Comparison of ENCODE assay signal across 8 cellular contexts in genomic region chr19:13022859-13023636, GRCh38. TPM values are rescaled to one million over a fixed set of nuclear protein-coding genes. Genes with fewer than 3 reads are reported as not detected.
DNase-seq lines count a peak whose midpoint lies in the region; ATAC-seq, FAIRE-seq and TF ChIP-seq lines count a peak whose summit lies in the region.

No MANE protein-coding gene starts in this region.

- 54% methylated on average over 30 of the region's 30 CpGs for WGBS in A549 (ENCODE audit: missing lambda C conversion rate)
- 3% methylated on average over 21 of the region's 30 CpGs for WGBS in hepatocyte (ENCODE audit: low lambda C conversion rate, missing lambda C conversion rate)

- peaks cover 6% of the 10 kb centered on the region for H4K20me1 ChIP-seq in hepatocyte (ENCODE audit: insufficient read depth, poor library complexity, severe bottlenecking)

- in situ Hi-C loops in gastrocnemius medialis (cut with MboI; ENCODE audit: low sequenced_read_pairs in 4 of 4): no loop called here

- POLR2A ChIA-PET in A549 (lab: Yijun Ruan, JAX): no interaction called here

- H2AFZ ChIP-seq in hepatocyte: no peak overlapping the region

- no peak for ATAC-seq in A549
- ATAC-seq in gastrocnemius medialis: peak; percentile 64 to 71
- no peak for ATAC-seq in GM21367 (IDR thresholded peaks at IDR 0.05; ENCODE audit: unreplicated experiment)

- no peak for TF ChIP-seq CTCF in A549 (IDR thresholded peaks at IDR 0.05)
- TF ChIP-seq CTCF in GM12864 (IDR thresholded peaks at IDR 0.05; ENCODE audit: low read depth, low read length, missing control alignments): no peak
- TF ChIP-seq CTCF in hepatocyte (IDR thresholded peaks at IDR 0.05; ENCODE audit: poor library complexity): no peak
- TF ChIP-seq CTCF in gastrocnemius medialis (IDR thresholded peaks at IDR 0.05 in 4 of 5, conservative IDR thresholded peaks at IDR 0.05 in 1 of 5): peak in 2 of 5 experiments; percentile 29 to 34

- H3K4me1 ChIP-seq in A549 (peaks cover 19% of the 10 kb centered on the region), hepatocyte (ENCODE audit: insufficient read depth) (peaks cover 47% of the 10 kb centered on the region), gastrocnemius medialis (peaks cover 77 to 91% of the 10 kb centered on the region in 2 donors)

- TF ChIP-seq EP300 in A549 (IDR thresholded peaks at IDR 0.05): no peak

- H3K27me3 ChIP-seq in hepatocyte: peaks cover 92% of the 10 kb centered on the region
- no peaks in the 10 kb centered on the region for H3K27me3 ChIP-seq in gastrocnemius medialis

- peaks cover 39% of the 10 kb centered on the region for H3K79me2 ChIP-seq in hepatocyte

- H3K9me2 ChIP-seq in hepatocyte (replicated peaks; ENCODE audit: insufficient read depth): no peaks in the 10 kb centered on the region

- CTCF ChIA-PET in A549 (lab: Yijun Ruan, JAX): interaction anchor here (1.1 to 2.3 kb wide), 5 partner anchors 10 to 71 kb away, joined by 3 to 12 read pairs (median 5); no protein-coding TSS in a partner anchor

- intact Hi-C loops in gastrocnemius medialis (cut with DNase I; ENCODE audit: low total_unique reads): loop anchor here (5.0 kb wide), 1 partner anchor 1036 kb away; no protein-coding TSS in a partner anchor

- H3K36me3 ChIP-seq in hepatocyte (replicated peaks; ENCODE audit: insufficient read depth, low read depth) (no peaks in the 10 kb centered on the region), gastrocnemius medialis (no peaks in the 10 kb centered on the region)

- TF ChIP-seq RAD21 in A549 (conservative IDR thresholded peaks at IDR 0.05 in 1 of 2, IDR thresholded peaks at IDR 0.05 in 1 of 2): no peak

- TF ChIP-seq POLR2A in A549 (IDR thresholded peaks at IDR 0.05; ENCODE audit: low read length) (no peak), gastrocnemius medialis (IDR thresholded peaks at IDR 0.05) (peak in 1 of 2 donors; percentile 13)

- peak overlapping the region; percentile 36 for H3K4me3 ChIP-seq in A549
- peak overlapping the region; percentile 36 for H3K4me3 ChIP-seq in GM12864 (ENCODE audit: low read depth, low read length)
- H3K4me3 ChIP-seq in hepatocyte: peak overlapping the region; percentile 8
- peak overlapping the region; percentile 41 to 55 (median 51) for H3K4me3 ChIP-seq in gastrocnemius medialis

- no peak for FAIRE-seq in A549 (lab: Jason Lieb, UNC)

- H3K9me3 ChIP-seq in A549 (no peaks in the 10 kb centered on the region), hepatocyte (ENCODE audit: low read depth) (no peaks in the 10 kb centered on the region), gastrocnemius medialis (no peaks in the 10 kb centered on the region)

- H3K4me2 ChIP-seq in A549: peak overlapping the region; percentile 81
- peak overlapping the region; percentile 81 for H3K4me2 ChIP-seq in hepatocyte

- H3K27ac ChIP-seq in A549 (peak overlapping the region in 1 of 2 experiments; percentile 58; a peak in 3 of 6 replicates), hepatocyte (peak overlapping the region; percentile 89), gastrocnemius medialis (peak overlapping the region; percentile 97 to 100 (median 99))

- DNase-seq in A549 (ENCODE audit: low read depth in 1 of 2, low spot score in 1 of 2) (peak in 1 of 2 experiments; percentile 25), GM12864 (ENCODE audit: low read depth) (no peak), NCI-H226 (peak; percentile 79), astrocyte of the hippocampus (ENCODE audit: low read depth, low spot score) (peak; percentile 95), hepatocyte (ENCODE audit: low spot score) (peak; percentile 78), gastrocnemius medialis (peak; percentile 82 to 91), NAMALWA (ENCODE audit: low spot score) (no peak)

TF ChIP-seq in A549, 52 proteins besides CTCF, POLR2A, EP300 and RAD21:
- TF ChIP-seq MAX (IDR thresholded peaks at IDR 0.05): 0 out of 2 replicates have a peak, but pooled peaks have one; percentile 23
- no peak for TF ChIP-seq EHMT2 (IDR thresholded peaks at IDR 0.05; ENCODE audit: low read depth)

RNA-seq across cellular contexts. Expression of gene NFIX, which starts 27.8 kb away (rescaled TPM):
- polyA plus RNA-seq in A549 (2011; rRNA removed): 0.52 and 1.0 TPM in 2 replicates
- 1.1 and 1.5 TPM in 2 replicates for polyA plus RNA-seq in A549 (2012; cell fraction: cytosol; rRNA removed)
- 1.5 and 2.0 TPM in 2 replicates for polyA plus RNA-seq in A549 (2012; cell fraction: nucleus; rRNA removed)
- 3.0 to 4.5 TPM (median 3.0 TPM) in 3 replicates for polyA plus RNA-seq in A549 (2017; fragmentation: RNase III; extraction: RNeasy Plus Mini Kit Qiagen cat#74134 plus additional on column Dnase treatment)
- polyA minus RNA-seq in A549 (2011; rRNA and poly(A)+ RNA removed): 1.1 and 2.5 TPM in 2 replicates
- total RNA-seq in hepatocyte: 3.8 and 12.8 TPM in 2 replicates
- 6.3 and 10.2 TPM in 2 replicates for polyA plus RNA-seq in hepatocyte
- 100 to 1,000 TPM in 2 of 4 donors, 10 to 100 TPM in 2; 31.9 to 128 (median 105) TPM for total RNA-seq in gastrocnemius medialis

RNA-seq across cellular contexts. Expression of gene DAND5, which starts 53.7 kb away (rescaled TPM):
- 0.12 and 0.16 TPM in 2 replicates for polyA plus RNA-seq in A549 (2011; rRNA removed)
- 0.16 and 0.19 TPM in 2 replicates for polyA plus RNA-seq in A549 (2012; cell fraction: cytosol; rRNA removed)
- 0.35 and 0.54 TPM in 2 replicates for polyA plus RNA-seq in A549 (2012; cell fraction: nucleus; rRNA removed)
- 0.12 to 0.21 TPM (median 0.14 TPM) in 3 replicates for polyA plus RNA-seq in A549 (2017; fragmentation: RNase III; extraction: RNeasy Plus Mini Kit Qiagen cat#74134 plus additional on column Dnase treatment)
- 0.08 TPM in 1 of 2 replicates, not detected in the other for polyA minus RNA-seq in A549 (2011; rRNA and poly(A)+ RNA removed)
- 0.17 TPM in 1 of 2 replicates, not detected in the other for total RNA-seq in hepatocyte
- polyA plus RNA-seq in hepatocyte: not detected in 2 replicates
- total RNA-seq in gastrocnemius medialis: not detected

Comparison
In these comparisons a context has a peak if more than half of its experiments do, and no peak if none do; other contexts are left out.
1. ATAC-seq: peak in gastrocnemius medialis (2 of 2); none in A549 (0 of 2) and GM21367 (single experiment).
2. DNase-seq: peak in NCI-H226 (single experiment), astrocyte of the hippocampus (single experiment), hepatocyte (single experiment) and gastrocnemius medialis (2 of 2); none in GM12864 (single experiment) and NAMALWA (single experiment).
3. Peak in every context shown above with its lines, with median percentiles within 50 percentile points of each other: H3K4me3 ChIP-seq.